Comparison of ENCODE assay signal across 14 cellular contexts in genomic region chr5:150163547-150164059, GRCh38. TPM values are rescaled to one million over a fixed set of nuclear protein-coding genes. Genes with fewer than 3 reads are reported as not detected.
DNase-seq lines count a peak whose midpoint lies in the region; TF ChIP-seq lines count a peak whose summit lies in the region.
"Had no signal": no experiment of that assay in that cellular context is flagged by ENCODE, and none has a peak within 500 bp of the region (broad histone marks: within the 10 kb centered on the region; RNA-seq: fewer than 3 reads in every experiment).

No MANE protein-coding gene starts in this region.

- H3K4me3 ChIP-seq in mucosa of rectum (ENCODE audit: low read length in 2 of 2) (peak overlapping the region in 1 of 2 donors; percentile 30), vagina (no peak overlapping the region)

- H3K9ac ChIP-seq in mucosa of rectum (ENCODE audit: low read depth in 1 of 2, low read length in 2 of 2): peak overlapping the region; percentile 41 to 60

- H3K4me1 ChIP-seq in mucosa of rectum (ENCODE audit: control insufficient read depth in 2 of 2, insufficient read depth in 2 of 2, low read length in 2 of 2) (peaks cover 34 to 49% of the 10 kb centered on the region in 2 donors), vagina (peaks cover 65% of the 10 kb centered on the region)

- H3K36me3 Mint-ChIP-seq in activated naive CD4-positive, alpha-beta T cell treated with anti-CD3 and anti-CD28 coated beads, Interleukin-2, amount 50 U/mL, for 24 hours: no peaks in the 10 kb centered on the region
- peaks cover 0 to 6% (median 0%) of the 10 kb centered on the region in 3 donors for H3K36me3 Mint-ChIP-seq in immature natural killer cell

- H3K9me3 ChIP-seq in mucosa of rectum (ENCODE audit: control insufficient read depth in 2 of 2, low read length in 2 of 2) (no peaks in the 10 kb centered on the region), vagina (no peaks in the 10 kb centered on the region)

- peaks cover 0 to 2% of the 10 kb centered on the region in 2 donors for H3K27me3 ChIP-seq in mucosa of rectum (ENCODE audit: control insufficient read depth in 2 of 2, insufficient read depth in 2 of 2, low read length in 2 of 2)
- H3K27me3 ChIP-seq in vagina: no peaks in the 10 kb centered on the region

- H3K4me1 Mint-ChIP-seq in activated naive CD4-positive, alpha-beta T cell treated with anti-CD3 and anti-CD28 coated beads, Interleukin-2, amount 50 U/mL, for 24 hours: no peaks in the 10 kb centered on the region
- H3K4me1 Mint-ChIP-seq in immature natural killer cell: no peaks in the 10 kb centered on the region

- TF ChIP-seq POLR2A in vagina (IDR thresholded peaks at IDR 0.05): no peak

- H3K36me3 ChIP-seq in mucosa of rectum (ENCODE audit: control insufficient read depth in 2 of 2, insufficient read depth in 2 of 2, low read length in 2 of 2): no peaks in the 10 kb centered on the region
- no peaks in the 10 kb centered on the region for H3K36me3 ChIP-seq in vagina

- peaks cover 19% of the 10 kb centered on the region for H3K27me3 Mint-ChIP-seq in activated naive CD4-positive, alpha-beta T cell treated with anti-CD3 and anti-CD28 coated beads, Interleukin-2, amount 50 U/mL, for 24 hours
- H3K27me3 Mint-ChIP-seq in immature natural killer cell (ENCODE audit: low read depth in 3 of 3): peaks cover 9 to 18% (median 13%) of the 10 kb centered on the region in 3 donors

- intact Hi-C loops in vagina (cut with DNase I): loop anchor here (5.0 kb wide), 1 partner anchor 54 kb away; no protein-coding TSS in a partner anchor

- no peak for DNase-seq in activated naive CD4-positive, alpha-beta T cell treated with anti-CD3 and anti-CD28 coated beads, Interleukin-2, amount 50 U/mL, for 16 hours
- DNase-seq in ecto neural progenitor cell (ENCODE audit: low spot score): peak; percentile 73
- no peak for DNase-seq in vagina (ENCODE audit: extremely low spot score in 2 of 2)
- no peak for DNase-seq in NCI-H1417 (lab: John Stamatoyannopoulos, UW)
- no peak for DNase-seq in A172 (ENCODE audit: low spot score)
- DNase-seq in immature natural killer cell: no peak
- DNase-seq: ACHN; activated T-cell treated with anti-CD3 and anti-CD28 coated beads, Interleukin-2, amount 50 U/mL, for 48 hours; effector memory CD8-positive, alpha-beta T cell; NCI-H1436 treated with DMSO at 0.1 percent for 48 hours had no signal

- no peaks in the 10 kb centered on the region for H3K9me3 Mint-ChIP-seq in activated naive CD4-positive, alpha-beta T cell treated with anti-CD3 and anti-CD28 coated beads, Interleukin-2, amount 50 U/mL, for 24 hours
- H3K9me3 Mint-ChIP-seq in immature natural killer cell: no peaks in the 10 kb centered on the region
- H3K9me3 Mint-ChIP-seq: effector memory CD8-positive, alpha-beta T cell had no signal

- H3K27ac Mint-ChIP-seq in activated naive CD4-positive, alpha-beta T cell treated with anti-CD3 and anti-CD28 coated beads, Interleukin-2, amount 50 U/mL, for 24 hours: peak overlapping the region; percentile 66
- no peak overlapping the region for H3K27ac Mint-ChIP-seq in immature natural killer cell
- H3K27ac Mint-ChIP-seq: effector memory CD8-positive, alpha-beta T cell had no signal

- peak overlapping the region; percentile 95 to 97 for H3K27ac ChIP-seq in mucosa of rectum (ENCODE audit: low read depth in 2 of 2, low read length in 2 of 2)
- H3K27ac ChIP-seq in vagina: peak overlapping the region; percentile 83
- H3K27ac ChIP-seq: HL-60 had no signal

- no peak overlapping the region for H3K4me3 Mint-ChIP-seq in activated naive CD4-positive, alpha-beta T cell treated with anti-CD3 and anti-CD28 coated beads, Interleukin-2, amount 50 U/mL, for 24 hours
- H3K4me3 Mint-ChIP-seq in immature natural killer cell: no peak overlapping the region
- H3K4me3 Mint-ChIP-seq: effector memory CD8-positive, alpha-beta T cell had no signal

- TF ChIP-seq CTCF in vagina (IDR thresholded peaks at IDR 0.05): no peak

RNA-seq across cellular contexts. Expression of gene CDX1, which starts 3.0 kb away (rescaled TPM):
- total RNA-seq in vagina: not detected
- total RNA-seq in A172 (2014; rRNA removed; shearing (Covaris generic)): not detected in 2 replicates
- not detected for polyA plus RNA-seq in immature natural killer cell
- total RNA-seq: pulmonary artery endothelial cell had no signal

RNA-seq across cellular contexts. Expression of gene PDGFRB, which starts 8.0 kb away (rescaled TPM):
- 173 TPM for total RNA-seq in vagina
- total RNA-seq in A172 (2014; rRNA removed; shearing (Covaris generic)): 33.5 and 55.9 TPM in 2 replicates
- 10 to 100 TPM in 1 of 3 donors, 1 to 10 TPM in 2; 6.4 to 18.9 (median 7.1) TPM for polyA plus RNA-seq in immature natural killer cell

RNA-seq across cellular contexts. Expression of gene SLC6A7, which starts 26.3 kb away (rescaled TPM):
- total RNA-seq in vagina: 0.25 TPM
- not detected in 2 replicates for total RNA-seq in A172 (2014; rRNA removed; shearing (Covaris generic))
- polyA plus RNA-seq in immature natural killer cell: not detected
- total RNA-seq: pulmonary artery endothelial cell had no signal
